Comparison of ENCODE assay signal across 1 cellular context in genomic region chr7:111240371-111240770, GRCh38.
TF ChIP-seq lines count a peak whose summit lies in the region.

No MANE protein-coding gene starts in this region.

TF ChIP-seq in GM12878, 131 proteins besides CTCF, POLR2A, EP300 and RAD21 (continued from another document):
- TF ChIP-seq, protein P1, sequence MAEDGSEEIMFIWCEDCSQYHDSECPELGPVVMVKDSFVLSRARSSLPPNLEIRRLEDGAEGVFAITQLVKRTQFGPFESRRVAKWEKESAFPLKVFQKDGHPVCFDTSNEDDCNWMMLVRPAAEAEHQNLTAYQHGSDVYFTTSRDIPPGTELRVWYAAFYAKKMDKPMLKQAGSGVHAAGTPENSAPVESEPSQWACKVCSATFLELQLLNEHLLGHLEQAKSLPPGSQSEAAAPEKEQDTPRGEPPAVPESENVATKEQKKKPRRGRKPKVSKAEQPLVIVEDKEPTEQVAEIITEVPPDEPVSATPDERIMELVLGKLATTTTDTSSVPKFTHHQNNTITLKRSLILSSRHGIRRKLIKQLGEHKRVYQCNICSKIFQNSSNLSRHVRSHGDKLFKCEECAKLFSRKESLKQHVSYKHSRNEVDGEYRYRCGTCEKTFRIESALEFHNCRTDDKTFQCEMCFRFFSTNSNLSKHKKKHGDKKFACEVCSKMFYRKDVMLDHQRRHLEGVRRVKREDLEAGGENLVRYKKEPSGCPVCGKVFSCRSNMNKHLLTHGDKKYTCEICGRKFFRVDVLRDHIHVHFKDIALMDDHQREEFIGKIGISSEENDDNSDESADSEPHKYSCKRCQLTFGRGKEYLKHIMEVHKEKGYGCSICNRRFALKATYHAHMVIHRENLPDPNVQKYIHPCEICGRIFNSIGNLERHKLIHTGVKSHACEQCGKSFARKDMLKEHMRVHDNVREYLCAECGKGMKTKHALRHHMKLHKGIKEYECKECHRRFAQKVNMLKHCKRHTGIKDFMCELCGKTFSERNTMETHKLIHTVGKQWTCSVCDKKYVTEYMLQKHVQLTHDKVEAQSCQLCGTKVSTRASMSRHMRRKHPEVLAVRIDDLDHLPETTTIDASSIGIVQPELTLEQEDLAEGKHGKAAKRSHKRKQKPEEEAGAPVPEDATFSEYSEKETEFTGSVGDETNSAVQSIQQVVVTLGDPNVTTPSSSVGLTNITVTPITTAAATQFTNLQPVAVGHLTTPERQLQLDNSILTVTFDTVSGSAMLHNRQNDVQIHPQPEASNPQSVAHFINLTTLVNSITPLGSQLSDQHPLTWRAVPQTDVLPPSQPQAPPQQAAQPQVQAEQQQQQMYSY (CRISPR knock-in tag; IDR thresholded peaks at IDR 0.05): no peak
